ENCODE assay signal across 17 cellular contexts in genomic region chr1:179806333-179806732, GRCh38.
DNase-seq lines count a peak whose midpoint lies in the region; ATAC-seq and TF ChIP-seq lines count a peak whose summit lies in the region.
"Had no signal": no experiment of that assay in that cellular context is flagged by ENCODE, and none has a peak within 500 bp of the region (broad histone marks: within the 10 kb centered on the region; RNA-seq: fewer than 3 reads in every experiment).

No MANE protein-coding gene starts in this region.

- no peak overlapping the region for H2BK120ac ChIP-seq in IMR-90 (ENCODE audit: low read depth, low read length)
- H2BK120ac ChIP-seq in trophoblast cell (ENCODE audit: insufficient read depth, low read length, poor library complexity) = no peak overlapping the region

- H3K4me1 ChIP-seq in IMR-90 (ENCODE audit: control insufficient read depth, insufficient read depth, low read length) (peaks cover 9% of the 10 kb centered on the region), trophoblast cell (ENCODE audit: control insufficient read depth in 1 of 2, insufficient read depth in 2 of 2, low read length in 2 of 2) (peaks cover 4 to 10% of the 10 kb centered on the region in 2 experiments)

- H3K27me3 ChIP-seq in IMR-90 (ENCODE audit: control insufficient read depth, insufficient read depth, low read length) (peaks cover 39% of the 10 kb centered on the region), trophoblast cell (ENCODE audit: insufficient read depth, low read length) (no peaks in the 10 kb centered on the region)
- H3K27me3 ChIP-seq: BE2C had no signal

- H2AK5ac ChIP-seq in IMR-90 (ENCODE audit: low read depth, low read length) (no peak overlapping the region), trophoblast cell (ENCODE audit: low read length) (no peak overlapping the region)

- H3K36me3 ChIP-seq in IMR-90 (ENCODE audit: control insufficient read depth, insufficient read depth, low read length) = no peaks in the 10 kb centered on the region
- H3K36me3 ChIP-seq in trophoblast cell (ENCODE audit: control insufficient read depth in 1 of 2, insufficient read depth in 2 of 2, low read length in 2 of 2) = no peaks in the 10 kb centered on the region

- H3K14ac ChIP-seq in IMR-90 (replicated peaks; ENCODE audit: low read depth, low read length) (no peak overlapping the region), trophoblast cell (ENCODE audit: low read length) (no peak overlapping the region)

- H2AFZ ChIP-seq in IMR-90 (replicated peaks; ENCODE audit: low read length, poor library complexity) (no peak overlapping the region), trophoblast cell (ENCODE audit: insufficient read depth, low read length, poor library complexity) (no peak overlapping the region)

- TF ChIP-seq POLR2A in IMR-90 (IDR thresholded peaks at IDR 0.05; ENCODE audit: low read depth, low read length) = no peak

- H3K27ac Mint-ChIP-seq in chondrocyte (ENCODE audit: unreplicated experiment) = no peak overlapping the region
- H3K27ac Mint-ChIP-seq in T-helper 2 cell treated with Interferon-gamma antibody and Interleukin-4, amounts not matched to agents 5 μg/mL and 100 μg/mL, for 36 hours = no peak overlapping the region
- H3K27ac Mint-ChIP-seq in MCF 10A (ENCODE audit: low read depth, unreplicated experiment) = no peak overlapping the region
- H3K27ac Mint-ChIP-seq: CD4-positive, alpha-beta memory T cell had no signal

- BruUV-seq in IMR-90 (replicated peaks; lab: Mats Ljungman, UMichigan) = no TSS peak
- no TSS peak for BruUV-seq in MCF 10A (replicated peaks; lab: Mats Ljungman, UMichigan)

- no peak for TF ChIP-seq CTCF in IMR-90 (conservative IDR thresholded peaks at IDR 0.05; ENCODE audit: low read depth, low read length)
- no peak for TF ChIP-seq CTCF in chondrocyte (IDR thresholded peaks at IDR 0.05)
- no peak for TF ChIP-seq CTCF in MCF 10A (IDR thresholded peaks at IDR 0.05; ENCODE audit: unreplicated experiment)

- H2BK5ac ChIP-seq in IMR-90 (ENCODE audit: low read depth, low read length, poor library complexity, severe bottlenecking) = no peak overlapping the region
- no peak overlapping the region for H2BK5ac ChIP-seq in trophoblast cell (ENCODE audit: low read depth, low read length, poor library complexity)

- H3K27me3 Mint-ChIP-seq in chondrocyte (ENCODE audit: low read depth) = peaks cover 27% of the 10 kb centered on the region
- H3K27me3 Mint-ChIP-seq in T-helper 2 cell treated with Interferon-gamma antibody and Interleukin-4, amounts not matched to agents 5 μg/mL and 100 μg/mL, for 36 hours (ENCODE audit: low read depth) = peaks cover 6% of the 10 kb centered on the region
- peaks cover 37% of the 10 kb centered on the region for H3K27me3 Mint-ChIP-seq in MCF 10A (ENCODE audit: insufficient read depth, unreplicated experiment)

- H3K4me2 ChIP-seq in IMR-90 (ENCODE audit: low read depth, low read length) = no peak overlapping the region
- H3K4me2 ChIP-seq in trophoblast cell (ENCODE audit: low read length) = no peak overlapping the region

- no CpG with 5 or more reads among the region's 4 CpGs for WGBS in IMR-90 (ENCODE audit: extremely low coverage in 2 of 2, insufficient read length in 1 of 2), 2 experiments
- no CpG with 5 or more reads among the region's 4 CpGs for WGBS in trophoblast cell (ENCODE audit: extremely low coverage, insufficient coverage, insufficient read length)

- no peak overlapping the region for H2BK12ac ChIP-seq in trophoblast cell (ENCODE audit: low read length)

- intact Hi-C loops in IMR-90 (cut with micrococcal nuclease) (loop anchor here (5.0 kb wide), 1 partner anchor 54 kb away; no protein-coding TSS in a partner anchor), MCF 10A (cut with micrococcal nuclease) (no loop called here)

- no peaks in the 10 kb centered on the region for H3K79me1 ChIP-seq in IMR-90 (ENCODE audit: low read depth in 1 of 2, low read length in 2 of 2)
- no peaks in the 10 kb centered on the region for H3K79me1 ChIP-seq in trophoblast cell (ENCODE audit: low read length)

- DNase-seq in IMR-90 = no peak
- peak; percentile 34 for DNase-seq in chondrocyte (ENCODE audit: low spot score)
- peak; percentile 73 to 79 for DNase-seq in trophoblast cell
- no peak for DNase-seq in NCI-H526 (lab: John Stamatoyannopoulos, UW)
- no peak for DNase-seq in NCI-H2029 treated with DMSO at 0.1 percent for 48 hours (lab: John Stamatoyannopoulos, UW)
- no peak for DNase-seq in T-helper 2 cell treated with Interferon-gamma antibody and Interleukin-4, amounts not matched to agents 5 μg/mL and 100 μg/mL, for 36 hours (ENCODE audit: low spot score)
- no peak for DNase-seq in MCF 10A (ENCODE audit: unreplicated experiment)
- DNase-seq: ACHN; BE2C; CD4-positive, alpha-beta memory T cell; DMS153; DMS79; GDM1; GOT3; H7 had no signal

- dilution Hi-C loops in IMR-90 (cut with HindIII; ENCODE audit: low sequenced_read_pairs, unreplicated experiment) = no loop called here

- ATAC-seq in IMR-90 (ENCODE audit: low read depth) = no peak
- ATAC-seq: HCT116 had no signal

- no peak overlapping the region for H4K5ac ChIP-seq in IMR-90 (ENCODE audit: low read depth, low read length)

- H3K4me1 Mint-ChIP-seq in chondrocyte (ENCODE audit: low read depth) (peaks cover 4% of the 10 kb centered on the region), MCF 10A (ENCODE audit: insufficient read depth, unreplicated experiment) (peaks cover 9% of the 10 kb centered on the region)
- H3K4me1 Mint-ChIP-seq in T-helper 2 cell treated with Interferon-gamma antibody and Interleukin-4, amounts not matched to agents 5 μg/mL and 100 μg/mL, for 36 hours (ENCODE audit: low read depth) = no peaks in the 10 kb centered on the region

- H3K4me3 ChIP-seq in IMR-90 (ENCODE audit: insufficient read depth, low read depth, low read length) = no peak overlapping the region
- no peak overlapping the region for H3K4me3 ChIP-seq in trophoblast cell (ENCODE audit: low read depth, low read length)

- no peak overlapping the region for H4K12ac ChIP-seq in trophoblast cell (ENCODE audit: low read depth, low read length)

- in situ Hi-C loops in IMR-90 (cut with MboI; ENCODE audit: low sequenced_read_pairs) = loop anchor here (25.0 kb wide), 1 partner anchor 569 kb away; the partner anchor contains the start of gene ABL2

- no peak overlapping the region for H2AK9ac ChIP-seq in IMR-90 (replicated peaks; ENCODE audit: low read depth, low read length, poor library complexity)

- H3K9me3 Mint-ChIP-seq in chondrocyte (ENCODE audit: low read depth) (no peaks in the 10 kb centered on the region), MCF 10A (ENCODE audit: unreplicated experiment) (no peaks in the 10 kb centered on the region)
- no peaks in the 10 kb centered on the region for H3K9me3 Mint-ChIP-seq in T-helper 2 cell treated with Interferon-gamma antibody and Interleukin-4, amounts not matched to agents 5 μg/mL and 100 μg/mL, for 36 hours
- H3K9me3 Mint-ChIP-seq: CD14-positive monocyte; CD4-positive, alpha-beta memory T cell had no signal

- no peak overlapping the region for H4K8ac ChIP-seq in IMR-90 (ENCODE audit: low read depth in 2 of 2, low read length in 2 of 2)
- H4K8ac ChIP-seq in trophoblast cell (ENCODE audit: low read depth, low read length) = no peak overlapping the region

- H3K79me2 ChIP-seq in trophoblast cell (ENCODE audit: control insufficient read depth, insufficient read depth, low read length, poor library complexity) = no peaks in the 10 kb centered on the region

- H4K91ac ChIP-seq in IMR-90 (ENCODE audit: insufficient read depth, low read depth, low read length) (peak overlapping the region; percentile 4; the same call in 1 of the 2 replicates), trophoblast cell (ENCODE audit: low read depth, low read length) (no peak overlapping the region)

- H3K36me3 Mint-ChIP-seq in chondrocyte (ENCODE audit: low read depth) = no peaks in the 10 kb centered on the region
- H3K36me3 Mint-ChIP-seq in T-helper 2 cell treated with Interferon-gamma antibody and Interleukin-4, amounts not matched to agents 5 μg/mL and 100 μg/mL, for 36 hours (ENCODE audit: low read depth) = no peaks in the 10 kb centered on the region
- no peaks in the 10 kb centered on the region for H3K36me3 Mint-ChIP-seq in MCF 10A (ENCODE audit: insufficient read depth, unreplicated experiment)
- H3K36me3 Mint-ChIP-seq: CD14-positive monocyte; CD4-positive, alpha-beta memory T cell had no signal

- CTCF ChIA-PET in IMR-90 (lab: Yijun Ruan, JAX) = interaction anchor here (0.6 to 1.3 kb wide), 3 partner anchors 8 to 218 kb away, joined by 3 to 8 read pairs (median 5); no protein-coding TSS in a partner anchor
- CTCF ChIA-PET in MCF 10A (lab: Yijun Ruan, JAX) = interaction anchor here (0.6 to 20.7 kb wide), 4 partner anchors 8 to 493 kb away, joined by 3 to 2115 read pairs (median 18); partner anchors contain the start of gene FAM163A

- H3K56ac ChIP-seq in IMR-90 (ENCODE audit: extremely low read depth, insufficient read depth, low read length) = no peak overlapping the region

- no peak overlapping the region for H3K4me3 Mint-ChIP-seq in chondrocyte (ENCODE audit: unreplicated experiment)
- H3K4me3 Mint-ChIP-seq in T-helper 2 cell treated with Interferon-gamma antibody and Interleukin-4, amounts not matched to agents 5 μg/mL and 100 μg/mL, for 36 hours = no peak overlapping the region
- H3K4me3 Mint-ChIP-seq in MCF 10A (ENCODE audit: unreplicated experiment) = no peak overlapping the region
- H3K4me3 Mint-ChIP-seq: CD14-positive monocyte; CD4-positive, alpha-beta memory T cell had no signal

- no peak overlapping the region for H2BK20ac ChIP-seq in IMR-90 (ENCODE audit: low read depth, low read length)

- no peak overlapping the region for H3K4ac ChIP-seq in IMR-90 (ENCODE audit: low read depth, low read length)
- H3K4ac ChIP-seq in trophoblast cell (ENCODE audit: low read depth, low read length) = no peak overlapping the region

- no peaks in the 10 kb centered on the region for H3K9me1 ChIP-seq in IMR-90 (ENCODE audit: insufficient read depth, low read length)

- H3K9ac ChIP-seq in IMR-90 (ENCODE audit: low read depth, low read length) (no peak overlapping the region), trophoblast cell (ENCODE audit: low read length) (no peak overlapping the region)

- no peak for TF ChIP-seq RAD21 in IMR-90 (IDR thresholded peaks at IDR 0.05; ENCODE audit: low read length)

- no peak overlapping the region for H3K18ac ChIP-seq in IMR-90 (ENCODE audit: low read depth, low read length)
- H3K18ac ChIP-seq in trophoblast cell (ENCODE audit: low read length) = no peak overlapping the region

- H3K23ac ChIP-seq in IMR-90 (ENCODE audit: low read depth, low read length) = no peak overlapping the region
- peak overlapping the region; percentile 10 for H3K23ac ChIP-seq in trophoblast cell (ENCODE audit: low read length)

- H2BK15ac ChIP-seq in IMR-90 (ENCODE audit: low read depth, low read length) = peak overlapping the region; percentile 2; the same call in 1 of the 3 replicates

- POLR2A ChIA-PET in IMR-90 (lab: Charles Lee; ENCODE audit: unreplicated experiment) = no interaction called here
- POLR2A ChIA-PET in MCF 10A (lab: Yijun Ruan, JAX) = interaction anchor here (1.3 kb wide), 1 partner anchor 9 kb away, joined by 3 read pairs; no protein-coding TSS in a partner anchor

- H3K27ac ChIP-seq in IMR-90 (ENCODE audit: insufficient read depth, low read length) (no peak overlapping the region), trophoblast cell (ENCODE audit: low read depth, low read length) (no peak overlapping the region)

- H4K20me1 ChIP-seq in IMR-90 (ENCODE audit: insufficient read depth, low read length) = no peaks in the 10 kb centered on the region

- H3K9me3 ChIP-seq in IMR-90 (ENCODE audit: control insufficient read depth, insufficient read depth, low read length) (no peaks in the 10 kb centered on the region), trophoblast cell (ENCODE audit: insufficient read depth, low read depth, low read length) (no peaks in the 10 kb centered on the region)

Comparison
In these comparisons a context has a peak if more than half of its experiments do, and no peak if none do; other contexts are left out.
1. DNase-seq: peak in chondrocyte (single experiment) and trophoblast cell (2 of 2); none in IMR-90 (single experiment), NCI-H526 (0 of 2), NCI-H2029 treated with DMSO at 0.1 percent for 48 hours (single experiment), T-helper 2 cell treated with Interferon-gamma antibody and Interleukin-4, amounts not matched to agents 5 μg/mL and 100 μg/mL, for 36 hours (single experiment) and MCF 10A (single experiment).